In genomic region chr1:53195913-53196484, GRCh38 we compare ENCODE assay signal across 9 cellular contexts. TPM values are rescaled to one million over a fixed set of nuclear protein-coding genes. Genes with fewer than 3 reads are reported as not detected.
DNase-seq lines count a peak whose midpoint lies in the region; ATAC-seq, FAIRE-seq and TF ChIP-seq lines count a peak whose summit lies in the region.
"Had no signal": no experiment of that assay in that cellular context is flagged by ENCODE, and none has a peak within 500 bp of the region (broad histone marks: within the 10 kb centered on the region; RNA-seq: fewer than 3 reads in every experiment).

No MANE protein-coding gene starts in this region.

- peak overlapping the region; percentile 97 for H3K4me3 ChIP-seq in astrocyte (ENCODE audit: insufficient read depth, low read depth, low read length)
- H3K4me3 ChIP-seq in HepG2 (replicated peaks in 1 of 3; ENCODE audit: insufficient read depth in 1 of 3, low read depth in 2 of 3, low read length in 3 of 3): peak overlapping the region; percentile 84 to 91 (median 91)
- peak overlapping the region; percentile 85 to 99 (median 94) for H3K4me3 ChIP-seq in transverse colon

- H3K36me3 ChIP-seq in astrocyte (ENCODE audit: insufficient read depth, low read length) (no peaks in the 10 kb centered on the region), HepG2 (replicated peaks in 1 of 2; ENCODE audit: control insufficient read depth in 1 of 2, insufficient read depth in 2 of 2, low read length in 2 of 2) (no peaks in the 10 kb centered on the region; a peak in 1 of 5 replicates), transverse colon (no peaks in the 10 kb centered on the region)

- TF ChIP-seq RAD21 in HepG2 (CRISPR knock-in tag; IDR thresholded peaks at IDR 0.05): no peak

- no peak for TF ChIP-seq CTCF in astrocyte (IDR thresholded peaks at IDR 0.05; ENCODE audit: insufficient read depth, low read depth, low read length)
- TF ChIP-seq CTCF in HepG2 (CRISPR knock-in tag; IDR thresholded peaks at IDR 0.05): no peak
- TF ChIP-seq CTCF in transverse colon (IDR thresholded peaks at IDR 0.05): no peak

- H3K27ac ChIP-seq in astrocyte (ENCODE audit: low read depth, low read length): peak overlapping the region; percentile 77
- peak overlapping the region; percentile 87 for H3K27ac ChIP-seq in HepG2 (ENCODE audit: extremely low read length, insufficient read depth, low read length)
- H3K27ac ChIP-seq in transverse colon: peak overlapping the region; percentile 95 to 100 (median 98)

- TF ChIP-seq POLR2A in HepG2 (IDR thresholded peaks at IDR 0.05; ENCODE audit: insufficient read depth in 1 of 2, low read depth in 2 of 2, low read length in 2 of 2) (no peak), transverse colon (IDR thresholded peaks at IDR 0.05) (no peak)

- intact Hi-C loops in HepG2 (cut with micrococcal nuclease; ENCODE audit: unreplicated experiment) (loop anchor here (2.0 kb wide), 1 partner anchor 25 kb away; the partner anchor contains the start of gene CZIB), transverse colon (cut with DNase I; ENCODE audit: low total_unique reads) (no loop called here)

- peaks cover 9% of the 10 kb centered on the region for H3K4me1 Mint-ChIP-seq in astrocyte (ENCODE audit: low read depth, unreplicated experiment)

- FAIRE-seq in astrocyte (lab: Jason Lieb, UNC) (no peak), HepG2 (lab: Jason Lieb, UNC) (peak; percentile 70)

- peak overlapping the region; percentile 97 for H3K9ac ChIP-seq in astrocyte (ENCODE audit: low read length)
- peak overlapping the region; percentile 95 for H3K9ac ChIP-seq in HepG2 (ENCODE audit: insufficient read depth, low read depth, low read length)

- H3K36me3 Mint-ChIP-seq in astrocyte (ENCODE audit: low read depth, unreplicated experiment): peaks cover 3% of the 10 kb centered on the region

- peak in 1 of 2 experiments; percentile 29; a peak in 1 of 4 replicates for TF ChIP-seq EP300 in HepG2 (IDR thresholded peaks at IDR 0.05; ENCODE audit: low read depth in 2 of 2, low read length in 2 of 2)
- no peak for TF ChIP-seq EP300 in HepG2 (CRISPR knock-in tag; IDR thresholded peaks at IDR 0.05; ENCODE audit: borderline replicate concordance)
- TF ChIP-seq EP300 in transverse colon (IDR thresholded peaks at IDR 0.05; ENCODE audit: low read depth): no peak

- peaks cover 12% of the 10 kb centered on the region for H3K4me1 ChIP-seq in astrocyte (ENCODE audit: insufficient read depth, low read length)
- peaks cover 54% of the 10 kb centered on the region for H3K4me1 ChIP-seq in HepG2 (ENCODE audit: insufficient read depth, low read length)
- peaks cover 23 to 32% (median 27%) of the 10 kb centered on the region in 4 donors for H3K4me1 ChIP-seq in transverse colon

- DNase-seq in NCI-H2227 treated with DMSO at 0.1 percent for 48 hours (lab: John Stamatoyannopoulos, UW) (peak; percentile 50), NCI-H2227 (lab: John Stamatoyannopoulos, UW; ENCODE audit: unreplicated experiment) (no peak), astrocyte (ENCODE audit: low read depth) (no peak), HepG2 (ENCODE audit: low spot score) (peak; percentile 54), transverse colon (no peak), HuH-7 (ENCODE audit: low spot score) (no peak), NCI-H524 (lab: John Stamatoyannopoulos, UW) (no peak)

- H3K4me3 Mint-ChIP-seq in astrocyte (ENCODE audit: unreplicated experiment): peak overlapping the region; percentile 83

- H3K9me3 ChIP-seq in astrocyte (ENCODE audit: insufficient read depth, low read depth, low read length) (no peaks in the 10 kb centered on the region), HepG2 (ENCODE audit: low read length) (no peaks in the 10 kb centered on the region), transverse colon (no peaks in the 10 kb centered on the region)

- H3K79me2 ChIP-seq in astrocyte (ENCODE audit: insufficient read depth, low read length): peaks cover 18% of the 10 kb centered on the region
- H3K79me2 ChIP-seq in HepG2 (ENCODE audit: insufficient read depth, low read length): peaks cover 17% of the 10 kb centered on the region

- in situ Hi-C loops in HepG2 (cut with HindIII; ENCODE audit: extremely low pct_ligation_motif_present, low pct_unique_long_range_greater_than_20kb) (no loop called here), transverse colon (cut with MboI; ENCODE audit: low pct_ligation_motif_present in 1 of 4, low pct_unique_long_range_greater_than_20kb in 1 of 4, low sequenced_read_pairs in 3 of 4) (loop anchor here in 2 of 4 donors (25.0 kb wide), 3 partner anchors 259 to 484 kb away; partner anchors contain the start of genes ECHDC2 (in 1 of the 2) and SCP2 (in 1 of the 2))

- H2AFZ ChIP-seq in astrocyte (ENCODE audit: low read depth, low read length) (peak overlapping the region; percentile 71), HepG2 (ENCODE audit: low read length) (peak overlapping the region; percentile 39)

- H3K27me3 Mint-ChIP-seq in astrocyte (ENCODE audit: low read depth, unreplicated experiment): no peaks in the 10 kb centered on the region

- H4K20me1 ChIP-seq in astrocyte (ENCODE audit: insufficient read depth, low read length) (peaks cover 5% of the 10 kb centered on the region), HepG2 (ENCODE audit: insufficient read depth, low read length) (no peaks in the 10 kb centered on the region)

- no peaks in the 10 kb centered on the region for H3K9me3 Mint-ChIP-seq in astrocyte (ENCODE audit: unreplicated experiment)

- ATAC-seq in HG03432 (IDR thresholded peaks at IDR 0.05; ENCODE audit: unreplicated experiment) (peak; percentile 22), HepG2 (peak; percentile 78)

- POLR2A ChIA-PET in HepG2 (lab: Yijun Ruan, JAX): interaction anchor here (0.9 to 2.0 kb wide), 10 partner anchors 12 to 181 kb away, joined by 3 to 17 read pairs (median 4); partner anchors contain the start of gene MAGOH

- H3K27me3 ChIP-seq in astrocyte (ENCODE audit: insufficient read depth, low read length) (no peaks in the 10 kb centered on the region), HepG2 (ENCODE audit: control insufficient read depth in 1 of 2, insufficient read depth in 2 of 2, low read length in 2 of 2) (no peaks in the 10 kb centered on the region; a peak in 1 of 5 replicates), transverse colon (no peaks in the 10 kb centered on the region)

- H3K4me2 ChIP-seq in astrocyte (ENCODE audit: low read length) (peak overlapping the region; percentile 100), HepG2 (ENCODE audit: low read depth, low read length) (peak overlapping the region; percentile 74)

- CTCF ChIA-PET in HepG2 (lab: Yijun Ruan, JAX; ENCODE audit: low intra/inter-chr PET ratio, low total read pairs): no interaction called here

- BruUV-seq in HepG2 (replicated peaks; lab: Mats Ljungman, UMichigan): TSS peak; percentile 61

- 23% methylated on average over 11 of the region's 11 CpGs for WGBS in HepG2 (ENCODE audit: low lambda C conversion rate)
- WGBS in transverse colon (ENCODE audit: low coverage in 1 of 2), 2 donors: 51 to 83% methylated on average over 4 to 11 of the region's 11 CpGs

- H3K27ac Mint-ChIP-seq in astrocyte (ENCODE audit: unreplicated experiment): peak overlapping the region; percentile 65

RNA-seq across cellular contexts. Expression of gene CPT2, which starts 0.6 kb away (rescaled TPM):
- total RNA-seq in astrocyte (10.4 and 12.7 TPM in 2 replicates), HepG2 (2016; rRNA removed; fragmentation: Illumina TruSeq; extraction: Trizol) (14.1 and 14.6 TPM in 2 replicates), transverse colon (10 to 100 TPM; 27.3 to 84.8 (median 50.2) TPM)
- total RNA-seq in HepG2 (2016; cell fraction: cytosol; rRNA removed; fragmentation: Illumina TruSeq; extraction: Trizol; ENCODE audit: low read depth): 1.1 and 1.2 TPM in 2 replicates
- total RNA-seq in HepG2 (2016; cell fraction: insoluble cytoplasmic fraction; rRNA removed; fragmentation: Illumina TruSeq; extraction: Trizol): 13.1 and 14.0 TPM in 2 replicates
- total RNA-seq in HepG2 (2016; cell fraction: membrane; rRNA removed; fragmentation: Illumina TruSeq; extraction: Trizol): 3.0 and 3.7 TPM in 2 replicates
- 6.2 and 7.9 TPM in 2 replicates for total RNA-seq in HepG2 (2016; cell fraction: nucleus; rRNA removed; fragmentation: Illumina TruSeq; extraction: Trizol)
- 12.6 and 16.0 TPM in 2 replicates for polyA plus RNA-seq in HepG2 (2011; rRNA removed)
- 12.6 and 14.8 TPM in 2 replicates for polyA plus RNA-seq in HepG2 (2011; cell fraction: cytosol; rRNA removed)
- polyA plus RNA-seq in HepG2 (2011; cell fraction: nucleus; rRNA removed): 5.6 and 7.7 TPM in 2 replicates
- 9.1 and 13.6 TPM in 2 replicates for polyA plus RNA-seq in HepG2 (2012)
- 1.0 and 1.2 TPM in 2 replicates for polyA plus RNA-seq in HepG2 (2016; cell fraction: cytosol; fragmentation: Illumina TruSeq; extraction: Trizol; ENCODE audit: low read depth)
- polyA plus RNA-seq in HepG2 (2016; cell fraction: insoluble cytoplasmic fraction; fragmentation: Illumina TruSeq; extraction: Trizol; ENCODE audit: low read depth): 15.4 and 15.6 TPM in 2 replicates
- polyA plus RNA-seq in HepG2 (2016; cell fraction: membrane; fragmentation: Illumina TruSeq; extraction: Trizol; ENCODE audit: low read depth): 1.8 and 2.2 TPM in 2 replicates
- polyA plus RNA-seq in HepG2 (2016; cell fraction: nucleus; fragmentation: Illumina TruSeq; extraction: Trizol; ENCODE audit: insufficient read depth, low read depth): 9.0 and 10.7 TPM in 2 replicates
- polyA minus RNA-seq in HepG2 (2011; rRNA and poly(A)+ RNA removed; ENCODE audit: low replicate concordance): 13.9 and 25.3 TPM in 2 replicates
- 8.6 and 11.3 TPM in 2 replicates for polyA minus RNA-seq in HepG2 (2011; cell fraction: cytosol; rRNA and poly(A)+ RNA removed)
- polyA minus RNA-seq in HepG2 (2011; cell fraction: nucleus; rRNA and poly(A)+ RNA removed): 7.3 and 12.7 TPM in 2 replicates

RNA-seq across cellular contexts. Expression of gene CZIB, which starts 24.4 kb away (rescaled TPM):
- total RNA-seq in astrocyte (32.3 and 34.5 TPM in 2 replicates), HepG2 (2016; rRNA removed; fragmentation: Illumina TruSeq; extraction: Trizol) (49.2 and 51.4 TPM in 2 replicates), transverse colon (10 to 100 TPM; 11.2 to 61.9 (median 39.7) TPM)
- total RNA-seq in HepG2 (2016; cell fraction: cytosol; rRNA removed; fragmentation: Illumina TruSeq; extraction: Trizol; ENCODE audit: low read depth): 16.0 and 17.6 TPM in 2 replicates
- 47.8 and 54.5 TPM in 2 replicates for total RNA-seq in HepG2 (2016; cell fraction: insoluble cytoplasmic fraction; rRNA removed; fragmentation: Illumina TruSeq; extraction: Trizol)
- 20.0 and 23.7 TPM in 2 replicates for total RNA-seq in HepG2 (2016; cell fraction: membrane; rRNA removed; fragmentation: Illumina TruSeq; extraction: Trizol)
- total RNA-seq in HepG2 (2016; cell fraction: nucleus; rRNA removed; fragmentation: Illumina TruSeq; extraction: Trizol): 41.6 and 41.7 TPM in 2 replicates
- 64.8 and 67.0 TPM in 2 replicates for polyA plus RNA-seq in HepG2 (2011; rRNA removed)
- 40.5 and 42.1 TPM in 2 replicates for polyA plus RNA-seq in HepG2 (2011; cell fraction: cytosol; rRNA removed)
- 98.1 and 112 TPM in 2 replicates for polyA plus RNA-seq in HepG2 (2011; cell fraction: nucleus; rRNA removed)
- polyA plus RNA-seq in HepG2 (2012): 46.9 and 52.9 TPM in 2 replicates
- polyA plus RNA-seq in HepG2 (2016; cell fraction: cytosol; fragmentation: Illumina TruSeq; extraction: Trizol; ENCODE audit: low read depth): 15.2 and 15.7 TPM in 2 replicates
- 55.4 and 56.2 TPM in 2 replicates for polyA plus RNA-seq in HepG2 (2016; cell fraction: insoluble cytoplasmic fraction; fragmentation: Illumina TruSeq; extraction: Trizol; ENCODE audit: low read depth)
- polyA plus RNA-seq in HepG2 (2016; cell fraction: membrane; fragmentation: Illumina TruSeq; extraction: Trizol; ENCODE audit: low read depth): 20.1 and 20.5 TPM in 2 replicates
- polyA plus RNA-seq in HepG2 (2016; cell fraction: nucleus; fragmentation: Illumina TruSeq; extraction: Trizol; ENCODE audit: insufficient read depth, low read depth): 62.6 and 73.5 TPM in 2 replicates
- 24.9 and 31.3 TPM in 2 replicates for polyA minus RNA-seq in HepG2 (2011; rRNA and poly(A)+ RNA removed; ENCODE audit: low replicate concordance)
- polyA minus RNA-seq in HepG2 (2011; cell fraction: cytosol; rRNA and poly(A)+ RNA removed): 10.3 and 10.7 TPM in 2 replicates
- 88.7 and 93.7 TPM in 2 replicates for polyA minus RNA-seq in HepG2 (2011; cell fraction: nucleus; rRNA and poly(A)+ RNA removed)

RNA-seq across cellular contexts. Expression of gene MAGOH, which starts 42.3 kb away (rescaled TPM):
- total RNA-seq in astrocyte: 34.8 and 35.7 TPM in 2 replicates
- 87.0 and 145 TPM in 2 replicates for total RNA-seq in HepG2 (2016; rRNA removed; fragmentation: Illumina TruSeq; extraction: Trizol)
- total RNA-seq in HepG2 (2016; cell fraction: cytosol; rRNA removed; fragmentation: Illumina TruSeq; extraction: Trizol; ENCODE audit: low read depth): 21.7 and 23.8 TPM in 2 replicates
- total RNA-seq in HepG2 (2016; cell fraction: insoluble cytoplasmic fraction; rRNA removed; fragmentation: Illumina TruSeq; extraction: Trizol): 94.7 and 147 TPM in 2 replicates
- 19.6 and 26.4 TPM in 2 replicates for total RNA-seq in HepG2 (2016; cell fraction: membrane; rRNA removed; fragmentation: Illumina TruSeq; extraction: Trizol)
- total RNA-seq in HepG2 (2016; cell fraction: nucleus; rRNA removed; fragmentation: Illumina TruSeq; extraction: Trizol): 32.7 and 35.6 TPM in 2 replicates
- 22.9 and 24.1 TPM in 2 replicates for polyA plus RNA-seq in HepG2 (2011; rRNA removed)
- 9.5 and 15.8 TPM in 2 replicates for polyA plus RNA-seq in HepG2 (2011; cell fraction: cytosol; rRNA removed)
- 3.3 and 4.0 TPM in 2 replicates for polyA plus RNA-seq in HepG2 (2011; cell fraction: nucleus; rRNA removed)
- polyA plus RNA-seq in HepG2 (2012): 66.7 and 95.1 TPM in 2 replicates
- 15.7 and 17.3 TPM in 2 replicates for polyA plus RNA-seq in HepG2 (2016; cell fraction: cytosol; fragmentation: Illumina TruSeq; extraction: Trizol; ENCODE audit: low read depth)
- polyA plus RNA-seq in HepG2 (2016; cell fraction: insoluble cytoplasmic fraction; fragmentation: Illumina TruSeq; extraction: Trizol; ENCODE audit: low read depth): 201 and 238 TPM in 2 replicates
- polyA plus RNA-seq in HepG2 (2016; cell fraction: membrane; fragmentation: Illumina TruSeq; extraction: Trizol; ENCODE audit: low read depth): 18.7 and 19.6 TPM in 2 replicates
- polyA plus RNA-seq in HepG2 (2016; cell fraction: nucleus; fragmentation: Illumina TruSeq; extraction: Trizol; ENCODE audit: insufficient read depth, low read depth): 61.2 and 72.1 TPM in 2 replicates
- 17.7 and 28.8 TPM in 2 replicates for polyA minus RNA-seq in HepG2 (2011; rRNA and poly(A)+ RNA removed; ENCODE audit: low replicate concordance)
- 17.8 and 19.0 TPM in 2 replicates for polyA minus RNA-seq in HepG2 (2011; cell fraction: cytosol; rRNA and poly(A)+ RNA removed)
- 16.9 and 22.7 TPM in 2 replicates for polyA minus RNA-seq in HepG2 (2011; cell fraction: nucleus; rRNA and poly(A)+ RNA removed)
- 10 to 100 TPM in 3 of 4 donors, 1 to 10 TPM in 1; 5.0 to 48.6 (median 23.5) TPM for total RNA-seq in transverse colon

RNA-seq across cellular contexts. Expression of gene SLC1A7, which starts 53.6 kb away (rescaled TPM):
- total RNA-seq in astrocyte (not detected in 2 replicates), HepG2 (2016; rRNA removed; fragmentation: Illumina TruSeq; extraction: Trizol) (0.04 TPM in 1 of 2 replicates, not detected in the other), transverse colon (1 to 10 TPM in 3 of 4 donors, not detected in 1; 1.1 to 1.6 (median 1.6) TPM)
- total RNA-seq in HepG2 (2016; cell fraction: cytosol; rRNA removed; fragmentation: Illumina TruSeq; extraction: Trizol; ENCODE audit: low read depth): 0.10 TPM in 1 of 2 replicates, not detected in the other
- 0.10 TPM in 1 of 2 replicates, not detected in the other for total RNA-seq in HepG2 (2016; cell fraction: insoluble cytoplasmic fraction; rRNA removed; fragmentation: Illumina TruSeq; extraction: Trizol)
- not detected in 2 replicates for total RNA-seq in HepG2 (2016; cell fraction: membrane; rRNA removed; fragmentation: Illumina TruSeq; extraction: Trizol)
- total RNA-seq in HepG2 (2016; cell fraction: nucleus; rRNA removed; fragmentation: Illumina TruSeq; extraction: Trizol): not detected in 2 replicates
- 2.0 and 4.8 TPM in 2 replicates for polyA plus RNA-seq in HepG2 (2011; rRNA removed)
- polyA plus RNA-seq in HepG2 (2011; cell fraction: cytosol; rRNA removed): 1.7 and 1.9 TPM in 2 replicates
- 10.0 and 14.8 TPM in 2 replicates for polyA plus RNA-seq in HepG2 (2011; cell fraction: nucleus; rRNA removed)
- polyA plus RNA-seq in HepG2 (2012): 8.9 and 11.0 TPM in 2 replicates
- not detected in 2 replicates for polyA plus RNA-seq in HepG2 (2016; cell fraction: cytosol; fragmentation: Illumina TruSeq; extraction: Trizol; ENCODE audit: low read depth)
- not detected in 2 replicates for polyA plus RNA-seq in HepG2 (2016; cell fraction: insoluble cytoplasmic fraction; fragmentation: Illumina TruSeq; extraction: Trizol; ENCODE audit: low read depth)
- polyA plus RNA-seq in HepG2 (2016; cell fraction: membrane; fragmentation: Illumina TruSeq; extraction: Trizol; ENCODE audit: low read depth): 0.07 TPM in 1 of 2 replicates, not detected in the other
- polyA plus RNA-seq in HepG2 (2016; cell fraction: nucleus; fragmentation: Illumina TruSeq; extraction: Trizol; ENCODE audit: insufficient read depth, low read depth): not detected in 2 replicates
- 2.1 TPM in 1 of 2 replicates, not detected in the other for polyA minus RNA-seq in HepG2 (2011; rRNA and poly(A)+ RNA removed; ENCODE audit: low replicate concordance)
- 0.70 and 0.99 TPM in 2 replicates for polyA minus RNA-seq in HepG2 (2011; cell fraction: cytosol; rRNA and poly(A)+ RNA removed)
- polyA minus RNA-seq in HepG2 (2011; cell fraction: nucleus; rRNA and poly(A)+ RNA removed): 0.77 and 2.1 TPM in 2 replicates
- total RNA-seq: Daoy had no signal

Comparison
In these comparisons a context has a peak if more than half of its experiments do, and no peak if none do; other contexts are left out.
1. DNase-seq: peak in NCI-H2227 treated with DMSO at 0.1 percent for 48 hours (single experiment) and HepG2 (single experiment); none in NCI-H2227 (single experiment), astrocyte (single experiment), transverse colon (single experiment), HuH-7 (single experiment) and NCI-H524 (0 of 2).
2. Peak in every context shown above with its lines, with median percentiles within 50 percentile points of each other: H3K27ac ChIP-seq and H3K4me3 ChIP-seq.